ENCODE assay signal across 16 cellular contexts in the genomic region with DNA sequence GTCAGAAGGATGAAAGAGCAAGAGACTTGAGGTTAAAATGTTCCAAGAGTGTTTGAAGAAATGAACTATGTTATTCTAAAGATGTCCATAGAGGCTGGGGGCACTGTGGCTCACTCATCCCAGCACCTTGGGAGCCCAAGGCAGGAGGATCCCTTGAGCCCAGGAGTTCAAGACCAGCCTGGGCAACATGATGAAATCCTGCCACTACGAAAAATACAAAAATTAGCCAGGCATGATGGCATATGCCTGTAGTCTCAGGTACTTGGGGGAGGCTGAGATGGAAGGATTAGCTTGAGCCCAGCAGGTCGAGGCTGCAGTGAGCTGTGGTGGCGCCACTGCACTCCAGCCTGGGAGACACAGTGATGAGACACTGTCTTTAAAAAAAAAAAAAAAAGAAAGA.
"Had no signal": no experiment of that assay in that cellular context is flagged by ENCODE, and none has a peak within 500 bp of the region (broad histone marks: within the 10 kb centered on the region; RNA-seq: fewer than 3 reads in every experiment).

No MANE protein-coding gene starts in this region.

- H3K4me3 ChIP-seq: gastrocnemius medialis, heart right ventricle, lung, ovary, sigmoid colon, stomach, testis, upper lobe of right lung had no signal

- ATAC-seq: gastrocnemius medialis, heart right ventricle, upper lobe of right lung had no signal

- H3K9me3 ChIP-seq: gastrocnemius medialis, heart right ventricle, ovary, sigmoid colon, stomach, testis, upper lobe of right lung had no signal

- H3K27ac ChIP-seq: brain microvascular endothelial cell, gastrocnemius medialis, heart right ventricle, ovary, sigmoid colon, stomach, testis, upper lobe of right lung had no signal

- H3K27me3 ChIP-seq: brain microvascular endothelial cell, gastrocnemius medialis, heart right ventricle, ovary, sigmoid colon, stomach, testis, upper lobe of right lung had no signal

- DNase-seq: activated CD4-positive, alpha-beta T cell treated with anti-CD3 and anti-CD28 coated beads for 4 hours; activated CD8-positive, alpha-beta memory T cell treated with anti-CD3 and anti-CD28 coated beads for 24 hours; activated naive CD8-positive, alpha-beta T cell treated with anti-CD3 and anti-CD28 coated beads, Interleukin-2, amount 10 ng/mL, durations not matched to agents 7 days and 5 days; brain microvascular endothelial cell; cortex of kidney; effector CD8-positive, alpha-beta T cell; gastrocnemius medialis; heart right ventricle; ovary; sigmoid colon; stimulated activated CD4-positive, alpha-beta T cell treated with anti-CD3 and anti-CD28 coated beads, Interleukin-1b, Interleukin-23, amount 100 ng/mL, for 48 hours; stomach; T-helper 2 cell; testis; upper lobe of right lung had no signal

- H3K36me3 ChIP-seq: brain microvascular endothelial cell, gastrocnemius medialis, heart right ventricle, ovary, sigmoid colon, upper lobe of right lung had no signal
